ENCODE assay signal across 9 cellular contexts in genomic region chr6:149897015-149897697, GRCh38. TPM values are rescaled to one million over a fixed set of nuclear protein-coding genes. Genes with fewer than 3 reads are reported as not detected.
DNase-seq lines count a peak whose midpoint lies in the region; ATAC-seq, FAIRE-seq and TF ChIP-seq lines count a peak whose summit lies in the region.
"Had no signal": no experiment of that assay in that cellular context is flagged by ENCODE, and none has a peak within 500 bp of the region (broad histone marks: within the 10 kb centered on the region; RNA-seq: fewer than 3 reads in every experiment).

No MANE protein-coding gene starts in this region.

- DNase-seq in HS-5 (ENCODE audit: low read depth) (peak; percentile 91), brain microvascular endothelial cell (peak; percentile 70), kidney tubule cell (ENCODE audit: low spot score) (peak; percentile 29), suprapubic skin (ENCODE audit: low spot score in 2 of 2) (peak; percentile 93 to 95), GM12891 (ENCODE audit: insufficient read length, low spot score) (no peak), erythroblast (lab: John Stamatoyannopoulos, UW) (no peak)

- H3K4me3 ChIP-seq in brain microvascular endothelial cell (ENCODE audit: low read depth, low read length), result no peak overlapping the region
- H3K4me3 ChIP-seq in suprapubic skin, result peak overlapping the region; percentile 28

- no peak for ATAC-seq in HG02623 (IDR thresholded peaks at IDR 0.05; ENCODE audit: unreplicated experiment)
- ATAC-seq in HG03469 (IDR thresholded peaks at IDR 0.05; ENCODE audit: unreplicated experiment), result no peak

- H3K27me3 ChIP-seq in brain microvascular endothelial cell (replicated peaks) (no peaks in the 10 kb centered on the region), suprapubic skin (no peaks in the 10 kb centered on the region)

- TF ChIP-seq POLR2A in suprapubic skin (IDR thresholded peaks at IDR 0.05), result no peak
- no peak for TF ChIP-seq POLR2A in GM12891 (IDR thresholded peaks at IDR 0.05; ENCODE audit: low read depth, low read length)
- TF ChIP-seq POLR2A in erythroblast (IDR thresholded peaks at IDR 0.05; ENCODE audit: low read length), result no peak

- WGBS in suprapubic skin, result 16% methylated on average over 13 of the region's 13 CpGs

- H3K36me3 ChIP-seq in brain microvascular endothelial cell (replicated peaks), result no peaks in the 10 kb centered on the region
- no peaks in the 10 kb centered on the region for H3K36me3 ChIP-seq in suprapubic skin

- TF ChIP-seq CTCF in brain microvascular endothelial cell (IDR thresholded peaks at IDR 0.05; ENCODE audit: low read depth, low read length, missing control alignments) (no peak), suprapubic skin (IDR thresholded peaks at IDR 0.05) (no peak)

- no peak for TF ChIP-seq EP300 in suprapubic skin (IDR thresholded peaks at IDR 0.05)

- no peaks in the 10 kb centered on the region for H3K9me3 ChIP-seq in suprapubic skin

- H3K27ac ChIP-seq in brain microvascular endothelial cell (peak overlapping the region; percentile 11), suprapubic skin (peak overlapping the region; percentile 81)

- no peak for FAIRE-seq in GM12891 (lab: Jason Lieb, UNC)
- FAIRE-seq: colon had no signal

- in situ Hi-C loops in brain microvascular endothelial cell (cut with HindIII; ENCODE audit: low pct_ligation_motif_present, low sequenced_read_pairs), result no loop called here

- peaks cover 64% of the 10 kb centered on the region for H3K4me1 ChIP-seq in suprapubic skin

TF ChIP-seq in GM12891, 5 proteins besides CTCF, POLR2A, EP300 and RAD21:
- TF ChIP-seq SPI1 (IDR thresholded peaks at IDR 0.05; ENCODE audit: low read depth, low read length) (no peak), PAX5 (IDR thresholded peaks at IDR 0.05; ENCODE audit: insufficient read depth, low read length, severe bottlenecking) (no peak), POLR2AphosphoS5 (IDR thresholded peaks at IDR 0.05; ENCODE audit: low read depth, low read length) (no peak), TAF1 (IDR thresholded peaks at IDR 0.05; ENCODE audit: low read depth, low read length) (no peak), POU2F2 (IDR thresholded peaks at IDR 0.05; ENCODE audit: low read depth, low read length) (no peak)

RNA-seq across cellular contexts. Expression of gene RAET1E, which starts 0.8 kb away (rescaled TPM):
- total RNA-seq in suprapubic skin, result 10 to 100 TPM; 14.4 to 46.8 (median 22.8) TPM
- not detected for polyA plus RNA-seq in GM12891 (2012; ENCODE audit: low read depth, missing spikeins)

RNA-seq across cellular contexts. Expression of gene RAET1G, which starts 25.8 kb away (rescaled TPM):
- total RNA-seq in suprapubic skin, result 1 to 10 TPM; 1.9 to 5.8 (median 4.5) TPM
- polyA plus RNA-seq in GM12891 (2012; ENCODE audit: low read depth, missing spikeins), result not detected

RNA-seq across cellular contexts. Expression of gene LRP11, which starts 33.0 kb away (rescaled TPM):
- 10 to 100 TPM; 43.6 to 77.2 (median 68.4) TPM for total RNA-seq in suprapubic skin
- 0.10 TPM for polyA plus RNA-seq in GM12891 (2012; ENCODE audit: low read depth, missing spikeins)

RNA-seq across cellular contexts. Expression of gene ULBP2, which starts 44.7 kb away (rescaled TPM):
- under 1 TPM in 2 of 4 donors, not detected in 2; 0.76 to 0.95 TPM for total RNA-seq in suprapubic skin
- polyA plus RNA-seq in GM12891 (2012; ENCODE audit: low read depth, missing spikeins), result 0.21 TPM

Comparison
In these comparisons a context has a peak if more than half of its experiments do, and no peak if none do; other contexts are left out.
1. DNase-seq: peak in HS-5 (single experiment), brain microvascular endothelial cell (single experiment), kidney tubule cell (single experiment) and suprapubic skin (2 of 2); none in GM12891 (single experiment) and erythroblast (0 of 2).